8 cellular contexts compared by ENCODE assay signal in genomic region chr4:107931775-107932321, GRCh38. TPM values are rescaled to one million over a fixed set of nuclear protein-coding genes. Genes with fewer than 3 reads are reported as not detected.
A peak's percentile ranks its signal among the peaks of the same experiment; 100 is the strongest.
DNase-seq lines count a peak whose midpoint lies in the region; ATAC-seq and TF ChIP-seq lines count a peak whose summit lies in the region.

No MANE protein-coding gene starts in this region.

- H3K23ac ChIP-seq in mesenchymal stem cell (ENCODE audit: low read length in 2 of 2) = no peak overlapping the region

- peaks cover 13% of the 10 kb centered on the region for H3K79me2 ChIP-seq in DOHH2 (ENCODE audit: control insufficient read depth, low read length)

- H4K91ac ChIP-seq in mesenchymal stem cell (ENCODE audit: low read length) = peak overlapping the region; percentile 82

- peak; percentile 54 for ATAC-seq in stimulated activated memory B cell treated with anti-CD40 and anti-IgM and Interleukin-4, amounts not matched to agents 10 μg/mL and 1 μg/mL and 100 μg/mL, for 72 hours

- TF ChIP-seq POLR2A in breast epithelium (IDR thresholded peaks at IDR 0.05) = no peak

- H3K79me1 ChIP-seq in mesenchymal stem cell (replicated peaks; ENCODE audit: low read length, poor library complexity, severe bottlenecking) = peaks cover 8% of the 10 kb centered on the region

- peak overlapping the region in 1 of 2 experiments; percentile 66 for H3K14ac ChIP-seq in mesenchymal stem cell (ENCODE audit: low read length in 2 of 2)

- H3F3A ChIP-seq in DOHH2 (ENCODE audit: control insufficient read depth, insufficient read depth) = no peaks in the 10 kb centered on the region

- H2AFZ ChIP-seq in mesenchymal stem cell (ENCODE audit: low read depth, low read length) = peak overlapping the region; percentile 87

- peak overlapping the region; percentile 66 for H4K8ac ChIP-seq in mesenchymal stem cell (ENCODE audit: low read length)

- peak overlapping the region; percentile 84 for H3K4me3 ChIP-seq in DOHH2 (ENCODE audit: low read length)
- peak overlapping the region; percentile 75 for H3K4me3 ChIP-seq in HFF-Myc (replicated peaks; ENCODE audit: low read depth, low read length)
- peak overlapping the region; percentile 64 to 78 (median 75) for H3K4me3 ChIP-seq in breast epithelium
- peak overlapping the region; percentile 76 to 83 for H3K4me3 ChIP-seq in mesenchymal stem cell (ENCODE audit: insufficient read depth in 1 of 2, low read depth in 1 of 2, low read length in 2 of 2)

- H3K36me3 Mint-ChIP-seq in stimulated activated memory B cell treated with anti-CD40 and anti-IgM and Interleukin-4, amounts not matched to agents 10 μg/mL and 1 μg/mL and 100 μg/mL, for 72 hours = no peaks in the 10 kb centered on the region

- no peaks in the 10 kb centered on the region for H3K9me2 ChIP-seq in DOHH2 (replicated peaks; ENCODE audit: control insufficient read depth, low read length)

- H3K9me3 Mint-ChIP-seq in stimulated activated memory B cell treated with anti-CD40 and anti-IgM and Interleukin-4, amounts not matched to agents 10 μg/mL and 1 μg/mL and 100 μg/mL, for 72 hours = no peaks in the 10 kb centered on the region

- H4K20me1 ChIP-seq in DOHH2 (ENCODE audit: control insufficient read depth, insufficient read depth, low read depth, low read length) = no peaks in the 10 kb centered on the region

- intact Hi-C loops in breast epithelium (cut with DNase I; ENCODE audit: low total_unique reads) = no loop called here

- peak overlapping the region; percentile 87 for H3K9ac ChIP-seq in mesenchymal stem cell (ENCODE audit: low read length)

- TF ChIP-seq CTCF in DOHH2 (IDR thresholded peaks at IDR 0.05; ENCODE audit: low read depth, low read length, poor library complexity, severe bottlenecking) (no peak), HFF-Myc (IDR thresholded peaks at IDR 0.05; ENCODE audit: low read depth, low read length, missing control alignments) (no peak), breast epithelium (IDR thresholded peaks at IDR 0.05) (no peak)

- H3K27me3 Mint-ChIP-seq in stimulated activated memory B cell treated with anti-CD40 and anti-IgM and Interleukin-4, amounts not matched to agents 10 μg/mL and 1 μg/mL and 100 μg/mL, for 72 hours = no peaks in the 10 kb centered on the region

- no peak overlapping the region for H2BK5ac ChIP-seq in mesenchymal stem cell (ENCODE audit: low read depth, low read length, poor library complexity, severe bottlenecking)

- no peaks in the 10 kb centered on the region for H3K9me3 ChIP-seq in DOHH2 (ENCODE audit: control insufficient read depth, insufficient read depth, low read length)
- no peaks in the 10 kb centered on the region for H3K9me3 ChIP-seq in breast epithelium
- no peaks in the 10 kb centered on the region for H3K9me3 ChIP-seq in mesenchymal stem cell (ENCODE audit: control insufficient read depth, low read length)

- H2BK120ac ChIP-seq in mesenchymal stem cell (ENCODE audit: low read depth, low read length) = peak overlapping the region; percentile 49

- no peak overlapping the region for H2BK15ac ChIP-seq in mesenchymal stem cell (ENCODE audit: low read depth, poor library complexity, severe bottlenecking)

- peak overlapping the region; percentile 85 for H3K27ac Mint-ChIP-seq in stimulated activated memory B cell treated with anti-CD40 and anti-IgM and Interleukin-4, amounts not matched to agents 10 μg/mL and 1 μg/mL and 100 μg/mL, for 72 hours

- no peak overlapping the region for H2BK12ac ChIP-seq in mesenchymal stem cell (ENCODE audit: low read length in 2 of 2)

- H3K4me2 ChIP-seq in DOHH2 (ENCODE audit: low read length) (peak overlapping the region; percentile 83), mesenchymal stem cell (ENCODE audit: low read length, poor library complexity, severe bottlenecking) (peak overlapping the region; percentile 98)

- DNase-seq in HFF-Myc (ENCODE audit: extremely low read depth, low read depth) (no peak), SW480 (ENCODE audit: low spot score) (peak; percentile 7), breast epithelium (ENCODE audit: low spot score in 2 of 2) (no peak), mesenchymal stem cell (no peak), DMS153 treated with DMSO at 0.1 percent for 48 hours (lab: John Stamatoyannopoulos, UW; ENCODE audit: unreplicated experiment) (no peak), GF-D8 (lab: John Stamatoyannopoulos, UW) (no peak)

- H3K4me1 Mint-ChIP-seq in stimulated activated memory B cell treated with anti-CD40 and anti-IgM and Interleukin-4, amounts not matched to agents 10 μg/mL and 1 μg/mL and 100 μg/mL, for 72 hours = peaks cover 54% of the 10 kb centered on the region

- H3K4ac ChIP-seq in mesenchymal stem cell (ENCODE audit: low read depth in 1 of 2, low read length in 2 of 2) = peak overlapping the region in 1 of 2 experiments; percentile 31

- H3K36me3 ChIP-seq in DOHH2 (ENCODE audit: control insufficient read depth, low read length) (no peaks in the 10 kb centered on the region), breast epithelium (no peaks in the 10 kb centered on the region), mesenchymal stem cell (ENCODE audit: control insufficient read depth in 1 of 2, insufficient read depth in 2 of 2, low read depth in 1 of 2, low read length in 2 of 2) (no peaks in the 10 kb centered on the region)

- H3K27ac ChIP-seq in DOHH2 (ENCODE audit: low read depth, low read length) (no peak overlapping the region), breast epithelium (peak overlapping the region; percentile 78 to 80), mesenchymal stem cell (ENCODE audit: low read length, poor library complexity, severe bottlenecking) (no peak overlapping the region)

- H3K4me1 ChIP-seq in DOHH2 (ENCODE audit: control insufficient read depth, low read length) (peaks cover 25% of the 10 kb centered on the region), breast epithelium (no peaks in the 10 kb centered on the region), mesenchymal stem cell (ENCODE audit: control insufficient read depth, insufficient read depth, low read depth, low read length) (peaks cover 12% of the 10 kb centered on the region)

- H2AK5ac ChIP-seq in mesenchymal stem cell (ENCODE audit: low read length, severe bottlenecking) = no peak overlapping the region

- H3K4me3 Mint-ChIP-seq in stimulated activated memory B cell treated with anti-CD40 and anti-IgM and Interleukin-4, amounts not matched to agents 10 μg/mL and 1 μg/mL and 100 μg/mL, for 72 hours = peak overlapping the region; percentile 90

- H3K18ac ChIP-seq in mesenchymal stem cell (ENCODE audit: low read depth in 1 of 2, low read length in 2 of 2) = peak overlapping the region; percentile 37 to 85

- H3K27me3 ChIP-seq in DOHH2 (ENCODE audit: control insufficient read depth, low read length) (no peaks in the 10 kb centered on the region), breast epithelium (no peaks in the 10 kb centered on the region), mesenchymal stem cell (ENCODE audit: control insufficient read depth in 1 of 2, insufficient read depth in 1 of 2, low read length in 2 of 2) (no peaks in the 10 kb centered on the region)

- WGBS in mesenchymal stem cell = 12% methylated on average over 41 of the region's 45 CpGs

RNA-seq across cellular contexts. Expression of gene CYP2U1, which starts 0.5 kb away (rescaled TPM):
- total RNA-seq in breast epithelium = 10 to 100 TPM; 10.2 to 19.5 (median 12.6) TPM
- 4.3 TPM for polyA plus RNA-seq in mesenchymal stem cell (2013, experiment 1 of 2)
- polyA plus RNA-seq in mesenchymal stem cell (2013, experiment 2 of 2) = 4.6 TPM

RNA-seq across cellular contexts. Expression of gene HADH, which starts 57.8 kb away (rescaled TPM):
- total RNA-seq in breast epithelium = 100 to 1,000 TPM in 1 of 3 donors, 10 to 100 TPM in 2; 48.8 to 152 (median 77.7) TPM
- 14.1 TPM for polyA plus RNA-seq in mesenchymal stem cell (2013, experiment 1 of 2)
- polyA plus RNA-seq in mesenchymal stem cell (2013, experiment 2 of 2) = 14.6 TPM

Comparison
In these comparisons a context has a peak if more than half of its experiments do, and no peak if none do; other contexts are left out.
1. H3K27ac ChIP-seq: peak in breast epithelium (2 of 2); none in DOHH2 (single experiment) and mesenchymal stem cell (single experiment).
2. Peak in every context shown above with its lines, with median percentiles within 50 percentile points of each other: H3K4me3 ChIP-seq.